Comparison of ENCODE assay signal across 1 cellular context in genomic region chr18:26466026-26466425, GRCh38.
TF ChIP-seq lines count a peak whose summit lies in the region.

No MANE protein-coding gene starts in this region.

TF ChIP-seq in GM23338, 12 proteins besides CTCF, POLR2A, EP300 and RAD21 (continued from another document):
- TF ChIP-seq ZNF462 (CRISPR knock-in tag; IDR thresholded peaks at IDR 0.05) (no peak), ETS1 (IDR thresholded peaks at IDR 0.05) (no peak), EZH2phosphoT487 (IDR thresholded peaks at IDR 0.05; ENCODE audit: unreplicated experiment) (no peak), STAT1 (IDR thresholded peaks at IDR 0.05; ENCODE audit: unreplicated experiment) (no peak)
